In the genomic region with DNA sequence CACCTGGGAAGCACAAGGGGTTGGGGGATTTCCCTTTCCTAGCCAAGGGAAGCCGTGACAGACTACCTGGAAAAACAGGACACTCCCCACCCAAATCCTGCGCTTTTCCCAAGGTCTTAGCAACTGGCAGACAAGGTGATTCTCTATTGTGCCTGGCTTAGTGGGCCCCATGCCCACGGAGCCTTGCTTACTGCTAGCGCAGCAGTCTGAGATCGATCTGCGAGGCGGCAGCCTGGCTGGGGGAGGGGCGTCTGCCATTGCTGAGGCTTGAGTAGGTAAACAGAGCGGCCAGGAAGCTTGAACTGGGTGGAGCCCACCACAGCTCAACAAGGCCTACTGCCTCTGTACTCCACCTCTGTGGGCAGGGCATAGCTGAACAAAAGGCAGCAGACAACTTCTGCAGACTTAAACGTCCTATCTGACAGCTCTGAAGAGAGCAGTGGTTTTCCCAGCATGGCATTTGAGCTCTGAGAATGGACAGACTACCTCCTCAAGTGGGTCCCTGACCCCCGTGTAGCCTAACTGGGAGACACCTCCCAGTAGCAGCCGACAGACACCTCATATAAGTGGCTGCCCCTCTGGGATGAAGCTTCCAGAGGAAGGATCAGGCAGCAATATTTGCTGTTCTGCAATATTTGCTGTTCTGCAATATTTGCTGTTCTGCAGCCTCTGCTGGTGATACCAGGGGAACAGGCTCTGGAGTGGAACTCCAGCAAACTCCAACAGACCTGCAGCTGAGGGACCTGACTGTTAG, we compare ENCODE assay signal across 1 cellular context.
TF ChIP-seq lines count a peak whose summit lies in the region.
"Not testable (repeated sequence)": the region's sequence is repeated elsewhere in the genome, so short reads cannot be mapped to it uniquely, and the experiment has no call there.

No MANE protein-coding gene starts in this region.

TF ChIP-seq in HepG2, 621 proteins besides CTCF, POLR2A, EP300 and RAD21 (continued from another document and continues in another):
- TF ChIP-seq, protein P1, sequence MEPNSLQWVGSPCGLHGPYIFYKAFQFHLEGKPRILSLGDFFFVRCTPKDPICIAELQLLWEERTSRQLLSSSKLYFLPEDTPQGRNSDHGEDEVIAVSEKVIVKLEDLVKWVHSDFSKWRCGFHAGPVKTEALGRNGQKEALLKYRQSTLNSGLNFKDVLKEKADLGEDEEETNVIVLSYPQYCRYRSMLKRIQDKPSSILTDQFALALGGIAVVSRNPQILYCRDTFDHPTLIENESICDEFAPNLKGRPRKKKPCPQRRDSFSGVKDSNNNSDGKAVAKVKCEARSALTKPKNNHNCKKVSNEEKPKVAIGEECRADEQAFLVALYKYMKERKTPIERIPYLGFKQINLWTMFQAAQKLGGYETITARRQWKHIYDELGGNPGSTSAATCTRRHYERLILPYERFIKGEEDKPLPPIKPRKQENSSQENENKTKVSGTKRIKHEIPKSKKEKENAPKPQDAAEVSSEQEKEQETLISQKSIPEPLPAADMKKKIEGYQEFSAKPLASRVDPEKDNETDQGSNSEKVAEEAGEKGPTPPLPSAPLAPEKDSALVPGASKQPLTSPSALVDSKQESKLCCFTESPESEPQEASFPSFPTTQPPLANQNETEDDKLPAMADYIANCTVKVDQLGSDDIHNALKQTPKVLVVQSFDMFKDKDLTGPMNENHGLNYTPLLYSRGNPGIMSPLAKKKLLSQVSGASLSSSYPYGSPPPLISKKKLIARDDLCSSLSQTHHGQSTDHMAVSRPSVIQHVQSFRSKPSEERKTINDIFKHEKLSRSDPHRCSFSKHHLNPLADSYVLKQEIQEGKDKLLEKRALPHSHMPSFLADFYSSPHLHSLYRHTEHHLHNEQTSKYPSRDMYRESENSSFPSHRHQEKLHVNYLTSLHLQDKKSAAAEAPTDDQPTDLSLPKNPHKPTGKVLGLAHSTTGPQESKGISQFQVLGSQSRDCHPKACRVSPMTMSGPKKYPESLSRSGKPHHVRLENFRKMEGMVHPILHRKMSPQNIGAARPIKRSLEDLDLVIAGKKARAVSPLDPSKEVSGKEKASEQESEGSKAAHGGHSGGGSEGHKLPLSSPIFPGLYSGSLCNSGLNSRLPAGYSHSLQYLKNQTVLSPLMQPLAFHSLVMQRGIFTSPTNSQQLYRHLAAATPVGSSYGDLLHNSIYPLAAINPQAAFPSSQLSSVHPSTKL (CRISPR knock-in tag; IDR thresholded peaks at IDR 0.05) = peak; percentile 96
- TF ChIP-seq ARNTL (CRISPR knock-in tag; IDR thresholded peaks at IDR 0.05) (peak; percentile 75), ZNF235 (CRISPR knock-in tag; IDR thresholded peaks at IDR 0.05; ENCODE audit: borderline replicate concordance) (peak; percentile 76; the same call in 1 of the 2 replicates), HOXA5 (CRISPR knock-in tag; IDR thresholded peaks at IDR 0.05) (peak; percentile 87; the same call in 1 of the 2 replicates), ZNF891 (CRISPR knock-in tag; IDR thresholded peaks at IDR 0.05) (peak; percentile 98), ZMYM4 (CRISPR knock-in tag; IDR thresholded peaks at IDR 0.05) (peak; percentile 87), SALL1 (CRISPR knock-in tag; IDR thresholded peaks at IDR 0.05) (peak; percentile 98), YEATS4 (CRISPR knock-in tag; IDR thresholded peaks at IDR 0.05; ENCODE audit: borderline replicate concordance) (peak; percentile 75), ELF3 (CRISPR knock-in tag; IDR thresholded peaks at IDR 0.05) (0 out of 2 replicates have a peak, but pooled peaks have one; percentile 69), GATAD1 (CRISPR knock-in tag; IDR thresholded peaks at IDR 0.05) (peak; percentile 68; the same call in 1 of the 2 replicates), KDM5B (CRISPR knock-in tag; IDR thresholded peaks at IDR 0.05; ENCODE audit: borderline replicate concordance) (peak; percentile 90), ZNF34 (CRISPR knock-in tag; IDR thresholded peaks at IDR 0.05; ENCODE audit: borderline replicate concordance) (peak; percentile 73; the same call in 1 of the 2 replicates), HNRNPL (IDR thresholded peaks at IDR 0.05; ENCODE audit: low read depth, low read length) (0 out of 2 replicates have a peak, but pooled peaks have one; percentile 58), HNF4A (CRISPR knock-in tag; IDR thresholded peaks at IDR 0.05) (peak; percentile 76), ZNF556 (CRISPR knock-in tag; IDR thresholded peaks at IDR 0.05; ENCODE audit: borderline replicate concordance) (peak; percentile 91; the same call in 1 of the 2 replicates), MAFF (IDR thresholded peaks at IDR 0.05; ENCODE audit: low read depth, low read length) (peak; percentile 61; the same call in 1 of the 2 replicates), YEATS2 (CRISPR knock-in tag; IDR thresholded peaks at IDR 0.05; ENCODE audit: borderline replicate concordance) (peak; percentile 39; the same call in 1 of the 2 replicates), ZFP41 (CRISPR knock-in tag; IDR thresholded peaks at IDR 0.05; ENCODE audit: borderline replicate concordance) (peak; percentile 81; the same call in 1 of the 2 replicates), TBX3 (IDR thresholded peaks at IDR 0.05; ENCODE audit: borderline replicate concordance) (peak; percentile 27; the same call in 1 of the 2 replicates), KLF15 (CRISPR knock-in tag; IDR thresholded peaks at IDR 0.05; ENCODE audit: borderline replicate concordance) (0 out of 2 replicates have a peak, but pooled peaks have one; percentile 82)
- TF ChIP-seq, protein P2, sequence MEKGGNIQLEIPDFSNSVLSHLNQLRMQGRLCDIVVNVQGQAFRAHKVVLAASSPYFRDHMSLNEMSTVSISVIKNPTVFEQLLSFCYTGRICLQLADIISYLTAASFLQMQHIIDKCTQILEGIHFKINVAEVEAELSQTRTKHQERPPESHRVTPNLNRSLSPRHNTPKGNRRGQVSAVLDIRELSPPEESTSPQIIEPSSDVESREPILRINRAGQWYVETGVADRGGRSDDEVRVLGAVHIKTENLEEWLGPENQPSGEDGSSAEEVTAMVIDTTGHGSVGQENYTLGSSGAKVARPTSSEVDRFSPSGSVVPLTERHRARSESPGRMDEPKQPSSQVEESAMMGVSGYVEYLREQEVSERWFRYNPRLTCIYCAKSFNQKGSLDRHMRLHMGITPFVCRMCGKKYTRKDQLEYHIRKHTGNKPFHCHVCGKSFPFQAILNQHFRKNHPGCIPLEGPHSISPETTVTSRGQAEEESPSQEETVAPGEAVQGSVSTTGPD (CRISPR knock-in tag; IDR thresholded peaks at IDR 0.05) = peak; percentile 86; the same call in 1 of the 2 replicates
- TF ChIP-seq, protein P3, sequence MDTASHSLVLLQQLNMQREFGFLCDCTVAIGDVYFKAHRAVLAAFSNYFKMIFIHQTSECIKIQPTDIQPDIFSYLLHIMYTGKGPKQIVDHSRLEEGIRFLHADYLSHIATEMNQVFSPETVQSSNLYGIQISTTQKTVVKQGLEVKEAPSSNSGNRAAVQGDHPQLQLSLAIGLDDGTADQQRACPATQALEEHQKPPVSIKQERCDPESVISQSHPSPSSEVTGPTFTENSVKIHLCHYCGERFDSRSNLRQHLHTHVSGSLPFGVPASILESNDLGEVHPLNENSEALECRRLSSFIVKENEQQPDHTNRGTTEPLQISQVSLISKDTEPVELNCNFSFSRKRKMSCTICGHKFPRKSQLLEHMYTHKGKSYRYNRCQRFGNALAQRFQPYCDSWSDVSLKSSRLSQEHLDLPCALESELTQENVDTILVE (CRISPR knock-in tag; IDR thresholded peaks at IDR 0.05) = peak; percentile 68
- TF ChIP-seq, protein P4, sequence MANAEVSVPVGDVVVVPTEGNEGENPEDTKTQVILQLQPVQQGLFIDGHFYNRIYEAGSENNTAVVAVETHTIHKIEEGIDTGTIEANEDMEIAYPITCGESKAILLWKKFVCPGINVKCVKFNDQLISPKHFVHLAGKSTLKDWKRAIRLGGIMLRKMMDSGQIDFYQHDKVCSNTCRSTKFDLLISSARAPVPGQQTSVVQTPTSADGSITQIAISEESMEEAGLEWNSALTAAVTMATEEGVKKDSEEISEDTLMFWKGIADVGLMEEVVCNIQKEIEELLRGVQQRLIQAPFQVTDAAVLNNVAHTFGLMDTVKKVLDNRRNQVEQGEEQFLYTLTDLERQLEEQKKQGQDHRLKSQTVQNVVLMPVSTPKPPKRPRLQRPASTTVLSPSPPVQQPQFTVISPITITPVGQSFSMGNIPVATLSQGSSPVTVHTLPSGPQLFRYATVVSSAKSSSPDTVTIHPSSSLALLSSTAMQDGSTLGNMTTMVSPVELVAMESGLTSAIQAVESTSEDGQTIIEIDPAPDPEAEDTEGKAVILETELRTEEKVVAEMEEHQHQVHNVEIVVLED (CRISPR knock-in tag; IDR thresholded peaks at IDR 0.05; ENCODE audit: borderline replicate concordance) = peak; percentile 51; the same call in 1 of the 2 replicates
- TF ChIP-seq, protein P5, sequence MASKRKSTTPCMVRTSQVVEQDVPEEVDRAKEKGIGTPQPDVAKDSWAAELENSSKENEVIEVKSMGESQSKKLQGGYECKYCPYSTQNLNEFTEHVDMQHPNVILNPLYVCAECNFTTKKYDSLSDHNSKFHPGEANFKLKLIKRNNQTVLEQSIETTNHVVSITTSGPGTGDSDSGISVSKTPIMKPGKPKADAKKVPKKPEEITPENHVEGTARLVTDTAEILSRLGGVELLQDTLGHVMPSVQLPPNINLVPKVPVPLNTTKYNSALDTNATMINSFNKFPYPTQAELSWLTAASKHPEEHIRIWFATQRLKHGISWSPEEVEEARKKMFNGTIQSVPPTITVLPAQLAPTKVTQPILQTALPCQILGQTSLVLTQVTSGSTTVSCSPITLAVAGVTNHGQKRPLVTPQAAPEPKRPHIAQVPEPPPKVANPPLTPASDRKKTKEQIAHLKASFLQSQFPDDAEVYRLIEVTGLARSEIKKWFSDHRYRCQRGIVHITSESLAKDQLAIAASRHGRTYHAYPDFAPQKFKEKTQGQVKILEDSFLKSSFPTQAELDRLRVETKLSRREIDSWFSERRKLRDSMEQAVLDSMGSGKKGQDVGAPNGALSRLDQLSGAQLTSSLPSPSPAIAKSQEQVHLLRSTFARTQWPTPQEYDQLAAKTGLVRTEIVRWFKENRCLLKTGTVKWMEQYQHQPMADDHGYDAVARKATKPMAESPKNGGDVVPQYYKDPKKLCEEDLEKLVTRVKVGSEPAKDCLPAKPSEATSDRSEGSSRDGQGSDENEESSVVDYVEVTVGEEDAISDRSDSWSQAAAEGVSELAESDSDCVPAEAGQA (IDR thresholded peaks at IDR 0.05; ENCODE audit: low read depth) = peak; percentile 71; the same call in 1 of the 2 replicates
- TF ChIP-seq, protein P5 (CRISPR knock-in tag; IDR thresholded peaks at IDR 0.05; ENCODE audit: borderline replicate concordance) = not testable (repeated sequence)
- TF ChIP-seq, protein P6, sequence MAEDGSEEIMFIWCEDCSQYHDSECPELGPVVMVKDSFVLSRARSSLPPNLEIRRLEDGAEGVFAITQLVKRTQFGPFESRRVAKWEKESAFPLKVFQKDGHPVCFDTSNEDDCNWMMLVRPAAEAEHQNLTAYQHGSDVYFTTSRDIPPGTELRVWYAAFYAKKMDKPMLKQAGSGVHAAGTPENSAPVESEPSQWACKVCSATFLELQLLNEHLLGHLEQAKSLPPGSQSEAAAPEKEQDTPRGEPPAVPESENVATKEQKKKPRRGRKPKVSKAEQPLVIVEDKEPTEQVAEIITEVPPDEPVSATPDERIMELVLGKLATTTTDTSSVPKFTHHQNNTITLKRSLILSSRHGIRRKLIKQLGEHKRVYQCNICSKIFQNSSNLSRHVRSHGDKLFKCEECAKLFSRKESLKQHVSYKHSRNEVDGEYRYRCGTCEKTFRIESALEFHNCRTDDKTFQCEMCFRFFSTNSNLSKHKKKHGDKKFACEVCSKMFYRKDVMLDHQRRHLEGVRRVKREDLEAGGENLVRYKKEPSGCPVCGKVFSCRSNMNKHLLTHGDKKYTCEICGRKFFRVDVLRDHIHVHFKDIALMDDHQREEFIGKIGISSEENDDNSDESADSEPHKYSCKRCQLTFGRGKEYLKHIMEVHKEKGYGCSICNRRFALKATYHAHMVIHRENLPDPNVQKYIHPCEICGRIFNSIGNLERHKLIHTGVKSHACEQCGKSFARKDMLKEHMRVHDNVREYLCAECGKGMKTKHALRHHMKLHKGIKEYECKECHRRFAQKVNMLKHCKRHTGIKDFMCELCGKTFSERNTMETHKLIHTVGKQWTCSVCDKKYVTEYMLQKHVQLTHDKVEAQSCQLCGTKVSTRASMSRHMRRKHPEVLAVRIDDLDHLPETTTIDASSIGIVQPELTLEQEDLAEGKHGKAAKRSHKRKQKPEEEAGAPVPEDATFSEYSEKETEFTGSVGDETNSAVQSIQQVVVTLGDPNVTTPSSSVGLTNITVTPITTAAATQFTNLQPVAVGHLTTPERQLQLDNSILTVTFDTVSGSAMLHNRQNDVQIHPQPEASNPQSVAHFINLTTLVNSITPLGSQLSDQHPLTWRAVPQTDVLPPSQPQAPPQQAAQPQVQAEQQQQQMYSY (CRISPR knock-in tag; IDR thresholded peaks at IDR 0.05) = 0 out of 2 replicates have a peak, but pooled peaks have one; percentile 40
- TF ChIP-seq, protein P7, sequence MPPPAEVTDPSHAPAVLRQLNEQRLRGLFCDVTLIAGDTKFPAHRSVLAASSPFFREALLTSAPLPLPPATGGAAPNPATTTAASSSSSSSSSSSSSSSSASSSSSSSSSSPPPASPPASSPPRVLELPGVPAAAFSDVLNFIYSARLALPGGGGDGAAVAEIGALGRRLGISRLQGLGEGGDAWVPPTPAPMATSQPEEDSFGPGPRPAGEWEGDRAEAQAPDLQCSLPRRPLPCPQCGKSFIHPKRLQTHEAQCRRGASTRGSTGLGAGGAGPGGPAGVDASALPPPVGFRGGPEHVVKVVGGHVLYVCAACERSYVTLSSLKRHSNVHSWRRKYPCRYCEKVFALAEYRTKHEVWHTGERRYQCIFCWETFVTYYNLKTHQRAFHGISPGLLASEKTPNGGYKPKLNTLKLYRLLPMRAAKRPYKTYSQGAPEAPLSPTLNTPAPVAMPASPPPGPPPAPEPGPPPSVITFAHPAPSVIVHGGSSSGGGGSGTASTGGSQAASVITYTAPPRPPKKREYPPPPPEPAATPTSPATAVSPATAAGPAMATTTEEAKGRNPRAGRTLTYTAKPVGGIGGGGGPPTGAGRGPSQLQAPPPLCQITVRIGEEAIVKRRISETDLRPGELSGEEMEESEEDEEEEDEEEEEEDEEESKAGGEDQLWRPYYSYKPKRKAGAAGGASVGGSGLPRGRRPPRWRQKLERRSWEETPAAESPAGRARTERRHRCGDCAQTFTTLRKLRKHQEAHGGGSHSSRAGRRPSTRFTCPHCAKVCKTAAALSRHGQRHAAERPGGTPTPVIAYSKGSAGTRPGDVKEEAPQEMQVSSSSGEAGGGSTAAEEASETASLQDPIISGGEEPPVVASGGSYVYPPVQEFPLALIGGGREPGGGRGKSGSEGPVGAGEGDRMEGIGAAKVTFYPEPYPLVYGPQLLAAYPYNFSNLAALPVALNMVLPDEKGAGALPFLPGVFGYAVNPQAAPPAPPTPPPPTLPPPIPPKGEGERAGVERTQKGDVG (CRISPR knock-in tag; IDR thresholded peaks at IDR 0.05; ENCODE audit: borderline replicate concordance) = 0 out of 2 replicates have a peak, but pooled peaks have one; percentile 37
